ENCODE assay signal across 9 cellular contexts in the genomic region with DNA sequence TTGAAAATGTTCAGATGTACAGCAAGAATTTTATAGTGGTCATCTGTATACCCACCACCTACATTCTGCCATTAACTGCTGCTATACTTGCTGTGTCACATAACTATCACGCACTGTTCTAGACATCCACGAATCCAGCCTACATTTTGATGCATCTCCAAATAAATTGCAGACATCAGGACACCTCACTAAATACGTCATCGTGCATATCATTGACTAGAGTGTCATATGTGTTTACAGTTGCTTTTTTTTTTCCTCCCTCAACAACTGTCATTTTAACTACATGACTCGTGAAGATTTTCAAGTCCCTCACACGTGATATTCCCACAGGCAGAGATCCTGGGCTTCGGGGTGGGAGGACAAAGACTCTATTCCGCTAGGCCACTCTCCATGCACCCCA. TPM values are rescaled to one million over a fixed set of nuclear protein-coding genes. Genes with fewer than 3 reads are reported as not detected.
DNase-seq lines count a peak whose midpoint lies in the region; ATAC-seq and TF ChIP-seq lines count a peak whose summit lies in the region.
"Had no signal": no experiment of that assay in that cellular context is flagged by ENCODE, and none has a peak within 500 bp of the region (broad histone marks: within the 10 kb centered on the region; RNA-seq: fewer than 3 reads in every experiment).

No MANE protein-coding gene starts in this region.

- CTCF ChIA-PET in activated CD4-positive, alpha-beta T cell treated with anti-CD3 and anti-CD28 coated beads, Interleukin-2, amount 10 ng/mL, durations not matched to agents 7 days and 5 days (lab: Charles Lee): interaction anchor here (0.5 to 3.9 kb wide), 5 partner anchors 8 to 198 kb away, joined by 3 to 29 read pairs (median 4); partner anchors contain the start of gene GRPEL2

- H3K4me2 ChIP-seq in fibroblast of lung (ENCODE audit: extremely low read depth, insufficient read depth, low read length): peak overlapping the region; percentile 80

- H3K4me1 Mint-ChIP-seq in activated CD4-positive, alpha-beta T cell treated with anti-CD3 and anti-CD28 coated beads, Interleukin-2, amount 10 ng/mL, durations not matched to agents 7 days and 5 days: peaks cover 67% of the 10 kb centered on the region
- peaks cover 56% of the 10 kb centered on the region for H3K4me1 Mint-ChIP-seq in T-helper 17 cell
- peaks cover 26% of the 10 kb centered on the region for H3K4me1 Mint-ChIP-seq in stimulated activated memory B cell treated with anti-CD40 and anti-IgM and Interleukin-4, amounts not matched to agents 10 μg/mL and 1 μg/mL and 100 μg/mL, for 72 hours

- no peaks in the 10 kb centered on the region for H3K27me3 Mint-ChIP-seq in activated CD4-positive, alpha-beta T cell treated with anti-CD3 and anti-CD28 coated beads, Interleukin-2, amount 10 ng/mL, durations not matched to agents 7 days and 5 days
- no peaks in the 10 kb centered on the region for H3K27me3 Mint-ChIP-seq in T-helper 17 cell
- no peaks in the 10 kb centered on the region for H3K27me3 Mint-ChIP-seq in stimulated activated memory B cell treated with anti-CD40 and anti-IgM and Interleukin-4, amounts not matched to agents 10 μg/mL and 1 μg/mL and 100 μg/mL, for 72 hours

- no peak overlapping the region for H3K9ac ChIP-seq in fibroblast of lung (ENCODE audit: insufficient read depth, low read length)

- no peaks in the 10 kb centered on the region for H4K20me1 ChIP-seq in fibroblast of lung (ENCODE audit: control insufficient read depth, extremely low read depth, insufficient read depth, low read length)

- POLR2A ChIA-PET in activated CD4-positive, alpha-beta T cell treated with anti-CD3 and anti-CD28 coated beads, Interleukin-2, amount 10 ng/mL, durations not matched to agents 7 days and 5 days (lab: Charles Lee): no interaction called here

- H3K27ac ChIP-seq in fibroblast of lung (ENCODE audit: insufficient read depth, low read length): no peak overlapping the region
- no peak overlapping the region for H3K27ac ChIP-seq in tibial artery

- no peak overlapping the region for H2AFZ ChIP-seq in fibroblast of lung (ENCODE audit: low read length)

- H3K36me3 ChIP-seq in fibroblast of lung (ENCODE audit: control insufficient read depth, insufficient read depth, low read length) (peaks cover 2% of the 10 kb centered on the region), tibial artery (peaks cover 0 to 13% (median 0%) of the 10 kb centered on the region in 3 donors)

- peak overlapping the region; percentile 86 for H3K27ac Mint-ChIP-seq in activated CD4-positive, alpha-beta T cell treated with anti-CD3 and anti-CD28 coated beads, Interleukin-2, amount 10 ng/mL, durations not matched to agents 7 days and 5 days
- H3K27ac Mint-ChIP-seq in T-helper 17 cell: peak overlapping the region; percentile 95
- H3K27ac Mint-ChIP-seq in stimulated activated memory B cell treated with anti-CD40 and anti-IgM and Interleukin-4, amounts not matched to agents 10 μg/mL and 1 μg/mL and 100 μg/mL, for 72 hours: peak overlapping the region; percentile 79

- no peaks in the 10 kb centered on the region for H3K27me3 ChIP-seq in fibroblast of lung (ENCODE audit: control insufficient read depth, insufficient read depth, low read length)
- no peaks in the 10 kb centered on the region for H3K27me3 ChIP-seq in tibial artery

- intact Hi-C loops in tibial artery (cut with DNase I; ENCODE audit: low total_unique reads): no loop called here

- peaks cover 47% of the 10 kb centered on the region for H3K36me3 Mint-ChIP-seq in activated CD4-positive, alpha-beta T cell treated with anti-CD3 and anti-CD28 coated beads, Interleukin-2, amount 10 ng/mL, durations not matched to agents 7 days and 5 days (ENCODE audit: low read depth)
- peaks cover 8% of the 10 kb centered on the region for H3K36me3 Mint-ChIP-seq in T-helper 17 cell (ENCODE audit: low read depth)
- peaks cover 23% of the 10 kb centered on the region for H3K36me3 Mint-ChIP-seq in stimulated activated memory B cell treated with anti-CD40 and anti-IgM and Interleukin-4, amounts not matched to agents 10 μg/mL and 1 μg/mL and 100 μg/mL, for 72 hours

- no peaks in the 10 kb centered on the region for H3K9me3 ChIP-seq in T-helper 17 cell (ENCODE audit: control insufficient read depth, low read length, poor library complexity, severe bottlenecking)
- no peaks in the 10 kb centered on the region for H3K9me3 ChIP-seq in fibroblast of lung (ENCODE audit: control insufficient read depth, insufficient read depth, low read depth, low read length)
- H3K9me3 ChIP-seq in tibial artery: no peaks in the 10 kb centered on the region

- ATAC-seq in T-helper 17 cell (no peak), HG03521 (IDR thresholded peaks at IDR 0.05; ENCODE audit: unreplicated experiment) (no peak)
- ATAC-seq in stimulated activated memory B cell treated with anti-CD40 and anti-IgM and Interleukin-4, amounts not matched to agents 10 μg/mL and 1 μg/mL and 100 μg/mL, for 72 hours: no peak

- H3K9me3 Mint-ChIP-seq in activated CD4-positive, alpha-beta T cell treated with anti-CD3 and anti-CD28 coated beads, Interleukin-2, amount 10 ng/mL, durations not matched to agents 7 days and 5 days: peaks cover 2% of the 10 kb centered on the region
- H3K9me3 Mint-ChIP-seq in stimulated activated memory B cell treated with anti-CD40 and anti-IgM and Interleukin-4, amounts not matched to agents 10 μg/mL and 1 μg/mL and 100 μg/mL, for 72 hours: no peaks in the 10 kb centered on the region

- H3K4me3 Mint-ChIP-seq in activated CD4-positive, alpha-beta T cell treated with anti-CD3 and anti-CD28 coated beads, Interleukin-2, amount 10 ng/mL, durations not matched to agents 7 days and 5 days: peak overlapping the region; percentile 86
- peak overlapping the region; percentile 97 for H3K4me3 Mint-ChIP-seq in T-helper 17 cell
- H3K4me3 Mint-ChIP-seq in stimulated activated memory B cell treated with anti-CD40 and anti-IgM and Interleukin-4, amounts not matched to agents 10 μg/mL and 1 μg/mL and 100 μg/mL, for 72 hours: peak overlapping the region; percentile 87

- H3K4me3 ChIP-seq in fibroblast of lung (replicated peaks in 1 of 4; ENCODE audit: control extremely low read depth in 1 of 4, insufficient read depth in 1 of 4, low read depth in 3 of 4, low read length in 4 of 4) (peak overlapping the region; percentile 62 to 88 (median 75)), tibial artery (peak overlapping the region in 1 of 2 donors; percentile 62)

- TF ChIP-seq CTCF in fibroblast of lung (conservative IDR thresholded peaks at IDR 0.05 in 1 of 2, IDR thresholded peaks at IDR 0.05 in 1 of 2; ENCODE audit: low read depth in 1 of 2, low read length in 2 of 2) (no peak), tibial artery (IDR thresholded peaks at IDR 0.05) (no peak)

- peaks cover 6% of the 10 kb centered on the region for H3K4me1 ChIP-seq in fibroblast of lung (ENCODE audit: control insufficient read depth, extremely low read depth, insufficient read depth, low read length)
- peaks cover 0 to 12% (median 9%) of the 10 kb centered on the region in 4 donors for H3K4me1 ChIP-seq in tibial artery

- no peak for DNase-seq in activated CD4-positive, alpha-beta T cell treated with anti-CD3 and anti-CD28 coated beads, Interleukin-2, amount 10 ng/mL, durations not matched to agents 7 days and 5 days
- DNase-seq in activated CD4-positive, alpha-beta T cell treated with anti-CD3 and anti-CD28 coated beads for 4 hours: no peak
- no peak for DNase-seq in T-helper 17 cell
- DNase-seq in fibroblast of lung (ENCODE audit: low read depth in 2 of 2): no peak
- DNase-seq in NCI-H510A treated with DMSO at 0.1 percent for 48 hours (lab: John Stamatoyannopoulos, UW): no peak
- DNase-seq in tibial artery: no peak
- DNase-seq: NCI-H524 treated with DMSO at 0.1 percent for 48 hours had no signal

- H3K79me2 ChIP-seq in fibroblast of lung (ENCODE audit: control insufficient read depth, insufficient read depth, low read length): no peaks in the 10 kb centered on the region

RNA-seq across cellular contexts. Expression of gene PCYOX1L, which starts 1.0 kb away (rescaled TPM):
- total RNA-seq in activated CD4-positive, alpha-beta T cell treated with anti-CD3 and anti-CD28 coated beads, Interleukin-2, amount 10 ng/mL, durations not matched to agents 7 days and 5 days: 10 to 100 TPM; 34.5 to 34.6 TPM
- total RNA-seq in T-helper 17 cell (10 to 100 TPM; 33.1 to 35.0 TPM), fibroblast of lung (4.9 and 7.6 TPM in 2 replicates)
- polyA plus RNA-seq in fibroblast of lung: 9.1 and 11.3 TPM in 2 replicates
- 7.1 and 9.4 TPM in 2 replicates for polyA plus RNA-seq in fibroblast of lung (2012)
- 12.6 and 15.1 TPM in 2 replicates for polyA minus RNA-seq in fibroblast of lung (ENCODE audit: low replicate concordance)

RNA-seq across cellular contexts. Expression of gene GRPEL2, which starts 13.5 kb away (rescaled TPM):
- total RNA-seq in activated CD4-positive, alpha-beta T cell treated with anti-CD3 and anti-CD28 coated beads, Interleukin-2, amount 10 ng/mL, durations not matched to agents 7 days and 5 days: 10 to 100 TPM; 36.1 to 36.6 TPM
- total RNA-seq in T-helper 17 cell (10 to 100 TPM; 21.2 to 33.0 TPM), fibroblast of lung (29.6 and 30.8 TPM in 2 replicates)
- 14.9 and 15.3 TPM in 2 replicates for polyA plus RNA-seq in fibroblast of lung
- polyA plus RNA-seq in fibroblast of lung (2012): 7.3 TPM in 2 replicates
- 2.5 and 4.6 TPM in 2 replicates for polyA minus RNA-seq in fibroblast of lung (ENCODE audit: low replicate concordance)

RNA-seq across cellular contexts. Expression of gene IL17B, which starts 20.3 kb away (rescaled TPM):
- total RNA-seq in activated CD4-positive, alpha-beta T cell treated with anti-CD3 and anti-CD28 coated beads, Interleukin-2, amount 10 ng/mL, durations not matched to agents 7 days and 5 days: not detected
- not detected for total RNA-seq in T-helper 17 cell
- not detected in 2 replicates for total RNA-seq in fibroblast of lung
- polyA plus RNA-seq in fibroblast of lung: 0.34 TPM in 1 of 2 replicates, not detected in the other
- not detected in 2 replicates for polyA plus RNA-seq in fibroblast of lung (2012)
- polyA minus RNA-seq in fibroblast of lung (ENCODE audit: low replicate concordance): not detected in 2 replicates
